In the genomic region with DNA sequence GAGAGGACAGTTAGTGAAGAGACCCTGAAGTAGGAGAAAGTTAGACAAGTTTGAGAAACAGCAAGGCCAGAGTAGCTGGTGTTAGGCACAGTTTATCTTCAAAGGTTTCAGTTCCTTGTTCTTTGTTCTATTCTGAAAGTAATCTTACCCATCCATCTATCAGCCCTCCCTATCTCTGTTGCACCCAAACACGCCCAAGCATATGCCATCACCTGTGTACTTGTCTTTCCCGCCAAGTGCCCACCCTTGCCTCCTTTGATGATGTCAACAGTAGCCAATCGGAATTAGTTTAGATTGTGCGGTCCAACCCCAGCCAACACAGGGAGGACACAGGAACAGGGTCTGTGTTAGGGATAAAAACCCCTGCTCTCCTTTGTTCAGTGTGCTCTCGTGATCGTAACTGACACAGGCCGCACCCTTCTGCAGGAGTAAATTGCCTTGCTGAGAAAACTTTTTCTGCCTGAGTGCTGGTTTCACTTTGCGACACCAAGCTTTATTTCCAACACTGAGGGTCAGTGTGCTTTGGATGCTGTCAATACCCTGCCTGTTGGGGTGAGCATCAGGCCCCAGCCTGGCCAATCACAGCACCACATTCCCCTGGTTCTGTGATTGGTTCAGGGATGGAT, we compare ENCODE assay signal across 13 cellular contexts. TPM values are rescaled to one million over a fixed set of nuclear protein-coding genes. Genes with fewer than 3 reads are reported as not detected.
DNase-seq lines count a peak whose midpoint lies in the region; ATAC-seq and FAIRE-seq lines count a peak whose summit lies in the region.
"Had no signal": no experiment of that assay in that cellular context is flagged by ENCODE, and none has a peak within 500 bp of the region (broad histone marks: within the 10 kb centered on the region; RNA-seq: fewer than 3 reads in every experiment).

No MANE protein-coding gene starts in this region.

- peaks cover 40% of the 10 kb centered on the region for H3K4me1 Mint-ChIP-seq in memory B cell
- peaks cover 25% of the 10 kb centered on the region for H3K4me1 Mint-ChIP-seq in activated CD4-positive, alpha-beta memory T cell treated with anti-CD3 and anti-CD28 coated beads, Interleukin-2, amount 10 ng/mL, durations not matched to agents 7 days and 5 days

- FAIRE-seq in GM18507 (lab: Jason Lieb, UNC): peak; percentile 85

- peak overlapping the region; percentile 43 for H3K4me3 Mint-ChIP-seq in memory B cell
- H3K4me3 Mint-ChIP-seq in activated CD4-positive, alpha-beta memory T cell treated with anti-CD3 and anti-CD28 coated beads, Interleukin-2, amount 10 ng/mL, durations not matched to agents 7 days and 5 days: no peak overlapping the region
- H3K4me3 Mint-ChIP-seq: activated naive CD8-positive, alpha-beta T cell treated with anti-CD3 and anti-CD28 coated beads for 36 hours; stimulated activated naive CD8-positive, alpha-beta T cell treated with anti-CD3 and anti-CD28 coated beads, Interleukin-15, amount 100 ng/mL, for 72 hours had no signal

- peaks cover 2% of the 10 kb centered on the region for H3K9me3 Mint-ChIP-seq in memory B cell
- peaks cover 19% of the 10 kb centered on the region for H3K9me3 Mint-ChIP-seq in activated CD4-positive, alpha-beta memory T cell treated with anti-CD3 and anti-CD28 coated beads, Interleukin-2, amount 10 ng/mL, durations not matched to agents 7 days and 5 days

- H3K27ac Mint-ChIP-seq in memory B cell: peak overlapping the region; percentile 84
- no peak overlapping the region for H3K27ac Mint-ChIP-seq in activated CD4-positive, alpha-beta memory T cell treated with anti-CD3 and anti-CD28 coated beads, Interleukin-2, amount 10 ng/mL, durations not matched to agents 7 days and 5 days
- H3K27ac Mint-ChIP-seq: activated naive CD8-positive, alpha-beta T cell treated with anti-CD3 and anti-CD28 coated beads for 36 hours; stimulated activated naive CD8-positive, alpha-beta T cell treated with anti-CD3 and anti-CD28 coated beads, Interleukin-15, amount 100 ng/mL, for 72 hours had no signal

- no peaks in the 10 kb centered on the region for H3K27me3 Mint-ChIP-seq in memory B cell
- H3K27me3 Mint-ChIP-seq in activated CD4-positive, alpha-beta memory T cell treated with anti-CD3 and anti-CD28 coated beads, Interleukin-2, amount 10 ng/mL, durations not matched to agents 7 days and 5 days: peaks cover 13% of the 10 kb centered on the region
- H3K27me3 Mint-ChIP-seq: activated naive CD8-positive, alpha-beta T cell treated with anti-CD3 and anti-CD28 coated beads for 36 hours had no signal

- POLR2A ChIA-PET in activated CD4-positive, alpha-beta memory T cell treated with anti-CD3 and anti-CD28 coated beads, Interleukin-2, amount 10 ng/mL, durations not matched to agents 7 days and 5 days (lab: Charles Lee): no interaction called here

- DNase-seq in GM18507 (ENCODE audit: extremely low spot score, insufficient read length, low read depth) (peak; percentile 32), NAMALWA (ENCODE audit: low spot score) (peak; percentile 7), memory B cell (ENCODE audit: low spot score in 2 of 2) (peak; percentile 15 to 22), NCI-H187 (lab: John Stamatoyannopoulos, UW) (no peak), nucleus accumbens (lab: John Stamatoyannopoulos, UW) (no peak)
- no peak for DNase-seq in activated CD4-positive, alpha-beta memory T cell treated with anti-CD3 and anti-CD28 coated beads, Interleukin-2, amount 10 ng/mL, durations not matched to agents 7 days and 5 days
- DNase-seq: activated CD4-positive, CD25-positive, alpha-beta regulatory T cell treated with anti-CD3 and anti-CD28 coated beads, Interleukin-2, amount 50 U/mL, for 72 hours; activated naive CD8-positive, alpha-beta T cell treated with anti-CD3 and anti-CD28 coated beads for 36 hours; effector CD4-positive, alpha-beta T cell; H7; NCI-H1417 treated with DMSO at 0.1 percent for 48 hours; stimulated activated naive CD8-positive, alpha-beta T cell treated with anti-CD3 and anti-CD28 coated beads, Interleukin-15, amount 100 ng/mL, for 72 hours had no signal

- CTCF ChIA-PET in activated CD4-positive, alpha-beta memory T cell treated with anti-CD3 and anti-CD28 coated beads, Interleukin-2, amount 10 ng/mL, durations not matched to agents 7 days and 5 days (lab: Charles Lee): no interaction called here

- peaks cover 5% of the 10 kb centered on the region for H3K36me3 Mint-ChIP-seq in memory B cell
- peaks cover 17% of the 10 kb centered on the region for H3K36me3 Mint-ChIP-seq in activated CD4-positive, alpha-beta memory T cell treated with anti-CD3 and anti-CD28 coated beads, Interleukin-2, amount 10 ng/mL, durations not matched to agents 7 days and 5 days (ENCODE audit: low read depth)

- ATAC-seq in GM21723 (IDR thresholded peaks at IDR 0.05; ENCODE audit: unreplicated experiment): peak; percentile 30
- peak; percentile 15 for ATAC-seq in memory B cell (ENCODE audit: low read depth)
- ATAC-seq: stimulated activated naive CD8-positive, alpha-beta T cell treated with anti-CD3 and anti-CD28 coated beads, Interleukin-15, amount 100 ng/mL, for 72 hours had no signal

RNA-seq across cellular contexts. Expression of gene TMEM229B, which starts 4.7 kb away (rescaled TPM):
- total RNA-seq in activated CD4-positive, alpha-beta memory T cell treated with anti-CD3 and anti-CD28 coated beads, Interleukin-2, amount 10 ng/mL, durations not matched to agents 7 days and 5 days: 10 to 100 TPM; 10.4 to 13.3 TPM

RNA-seq across cellular contexts. Expression of gene PLEKHH1, which starts 39.9 kb away (rescaled TPM):
- under 1 TPM; 0.53 to 0.63 TPM for total RNA-seq in activated CD4-positive, alpha-beta memory T cell treated with anti-CD3 and anti-CD28 coated beads, Interleukin-2, amount 10 ng/mL, durations not matched to agents 7 days and 5 days

Comparison
In these comparisons a context has a peak if more than half of its experiments do, and no peak if none do; other contexts are left out.
1. DNase-seq: peak in GM18507 (single experiment), NAMALWA (single experiment) and memory B cell (2 of 2); none in NCI-H187 (0 of 2), activated CD4-positive, alpha-beta memory T cell treated with anti-CD3 and anti-CD28 coated beads, Interleukin-2, amount 10 ng/mL, durations not matched to agents 7 days and 5 days (single experiment) and nucleus accumbens (0 of 56).